In the genomic region with DNA sequence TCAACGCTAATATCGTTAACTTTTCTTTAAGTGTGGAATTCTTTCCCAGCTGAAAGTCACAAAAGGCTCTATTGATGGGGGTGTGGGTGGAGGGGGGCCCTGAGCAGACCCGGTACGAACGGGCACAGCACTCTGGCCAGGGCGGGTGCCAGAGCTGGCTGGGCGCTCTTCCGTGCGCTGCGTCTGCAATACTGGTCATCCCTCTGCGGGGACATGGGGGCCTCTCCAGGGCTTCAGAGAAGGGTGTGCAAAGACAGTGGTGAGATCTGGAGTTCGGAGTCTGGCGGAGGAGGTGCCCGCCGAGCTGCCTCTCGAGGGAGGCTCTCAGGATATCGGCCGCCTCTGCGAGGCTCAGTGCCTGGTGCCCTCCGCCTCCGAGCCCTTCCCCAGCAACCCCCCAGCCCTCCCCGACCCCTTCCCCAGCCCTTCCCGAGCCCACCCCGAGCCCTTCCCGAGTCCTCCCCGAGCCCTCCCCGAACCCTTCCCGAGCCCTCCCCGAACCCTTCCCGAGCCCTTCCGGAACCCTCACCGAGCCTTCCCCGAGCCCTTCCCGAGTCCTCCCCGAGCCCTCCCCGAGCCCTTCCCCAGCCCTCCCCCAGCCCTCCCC, we compare ENCODE assay signal across 16 cellular contexts. TPM values are rescaled to one million over a fixed set of nuclear protein-coding genes. Genes with fewer than 3 reads are reported as not detected.
DNase-seq lines count a peak whose midpoint lies in the region; ATAC-seq, FAIRE-seq and TF ChIP-seq lines count a peak whose summit lies in the region.
"Had no signal": no experiment of that assay in that cellular context is flagged by ENCODE, and none has a peak within 500 bp of the region (broad histone marks: within the 10 kb centered on the region; RNA-seq: fewer than 3 reads in every experiment).

No MANE protein-coding gene starts in this region.

- TF ChIP-seq CTCF in PC-9 (conservative IDR thresholded peaks at IDR 0.05) = no peak
- TF ChIP-seq CTCF in kidney (IDR thresholded peaks at IDR 0.05; ENCODE audit: borderline replicate concordance, extremely low read depth, insufficient read depth) = no peak

- H3K4me1 ChIP-seq in PC-9 (replicated peaks; ENCODE audit: insufficient read depth) (peaks cover 34% of the 10 kb centered on the region), kidney (ENCODE audit: control insufficient read depth in 1 of 2, insufficient read depth in 1 of 2, low read depth in 1 of 2, low read length in 2 of 2) (peaks cover 0 to 8% of the 10 kb centered on the region in 2 donors), skeletal muscle satellite cell (ENCODE audit: control insufficient read depth, insufficient read depth, low read length) (peaks cover 59% of the 10 kb centered on the region)

- no peaks in the 10 kb centered on the region for H3K9me2 ChIP-seq in PC-9 (ENCODE audit: insufficient read depth)

- H3K27me3 Mint-ChIP-seq in activated naive CD8-positive, alpha-beta T cell treated with anti-CD3 and anti-CD28 coated beads, Interleukin-2, amount 10 ng/mL, durations not matched to agents 7 days and 5 days = peaks cover 14% of the 10 kb centered on the region
- H3K27me3 Mint-ChIP-seq in activated naive CD8-positive, alpha-beta T cell treated with anti-CD3 and anti-CD28 coated beads for 36 hours = peaks cover 39% of the 10 kb centered on the region

- no peaks in the 10 kb centered on the region for H3K9me3 ChIP-seq in PC-9 (ENCODE audit: insufficient read depth, low read depth)
- no peaks in the 10 kb centered on the region for H3K9me3 ChIP-seq in kidney (ENCODE audit: control insufficient read depth in 1 of 2, low read length in 2 of 2)
- no peaks in the 10 kb centered on the region for H3K9me3 ChIP-seq in skeletal muscle satellite cell (replicated peaks; ENCODE audit: low read length)

- H3K4me2 ChIP-seq in PC-9 (peak overlapping the region; percentile 64), skeletal muscle satellite cell (ENCODE audit: low read length) (peak overlapping the region; percentile 43)

- H3K27ac Mint-ChIP-seq in activated naive CD8-positive, alpha-beta T cell treated with anti-CD3 and anti-CD28 coated beads, Interleukin-2, amount 10 ng/mL, durations not matched to agents 7 days and 5 days = no peak overlapping the region
- no peak overlapping the region for H3K27ac Mint-ChIP-seq in activated naive CD8-positive, alpha-beta T cell treated with anti-CD3 and anti-CD28 coated beads for 36 hours
- H3K27ac Mint-ChIP-seq: activated naive CD4-positive, alpha-beta T cell treated with anti-CD3 and anti-CD28 coated beads, Interleukin-2, amount 10 ng/mL, durations not matched to agents 7 days and 5 days; CD8-positive, alpha-beta memory T cell; stimulated activated naive CD8-positive, alpha-beta T cell treated with anti-CD3 and anti-CD28 coated beads, Interleukin-15, Interleukin-2, amounts not matched to agents 100 ng/mL and 50 ng/mL, for 24 hours had no signal

- H3K4me1 Mint-ChIP-seq in activated naive CD8-positive, alpha-beta T cell treated with anti-CD3 and anti-CD28 coated beads, Interleukin-2, amount 10 ng/mL, durations not matched to agents 7 days and 5 days = peaks cover 2% of the 10 kb centered on the region
- peaks cover 2% of the 10 kb centered on the region for H3K4me1 Mint-ChIP-seq in activated naive CD8-positive, alpha-beta T cell treated with anti-CD3 and anti-CD28 coated beads for 36 hours
- H3K4me1 Mint-ChIP-seq: activated naive CD4-positive, alpha-beta T cell treated with anti-CD3 and anti-CD28 coated beads, Interleukin-2, amount 10 ng/mL, durations not matched to agents 7 days and 5 days had no signal

- CTCF ChIA-PET in PC-9 (lab: Charles Lee) = no interaction called here

- no peak overlapping the region for H3K27ac ChIP-seq in PC-9
- no peak overlapping the region for H3K27ac ChIP-seq in kidney (ENCODE audit: low read depth in 2 of 2, low read length in 2 of 2)

- no peak overlapping the region for H3K4me3 Mint-ChIP-seq in activated naive CD8-positive, alpha-beta T cell treated with anti-CD3 and anti-CD28 coated beads, Interleukin-2, amount 10 ng/mL, durations not matched to agents 7 days and 5 days
- no peak overlapping the region for H3K4me3 Mint-ChIP-seq in activated naive CD8-positive, alpha-beta T cell treated with anti-CD3 and anti-CD28 coated beads for 36 hours
- H3K4me3 Mint-ChIP-seq: activated naive CD4-positive, alpha-beta T cell treated with anti-CD3 and anti-CD28 coated beads, Interleukin-2, amount 10 ng/mL, durations not matched to agents 7 days and 5 days; CD8-positive, alpha-beta memory T cell; stimulated activated naive CD8-positive, alpha-beta T cell treated with anti-CD3 and anti-CD28 coated beads, Interleukin-15, Interleukin-2, amounts not matched to agents 100 ng/mL and 50 ng/mL, for 24 hours had no signal

- H3K36me3 ChIP-seq in PC-9 (ENCODE audit: low read depth) = no peaks in the 10 kb centered on the region
- no peaks in the 10 kb centered on the region for H3K36me3 ChIP-seq in kidney (ENCODE audit: control insufficient read depth in 1 of 2, insufficient read depth in 2 of 2, low read length in 2 of 2)
- H3K36me3 ChIP-seq in skeletal muscle satellite cell (ENCODE audit: insufficient read depth, low read length) = no peaks in the 10 kb centered on the region

- POLR2A ChIA-PET in activated naive CD8-positive, alpha-beta T cell treated with anti-CD3 and anti-CD28 coated beads, Interleukin-2, amount 10 ng/mL, durations not matched to agents 7 days and 5 days (lab: Charles Lee) = no interaction called here
- POLR2A ChIA-PET in PC-9 (lab: Charles Lee; ENCODE audit: unreplicated experiment) = no interaction called here

- no peaks in the 10 kb centered on the region for H4K20me1 ChIP-seq in PC-9 (ENCODE audit: insufficient read depth)

- no peak for FAIRE-seq in kidney (lab: Jason Lieb, UNC)
- FAIRE-seq: K562 had no signal

- DNase-seq in activated naive CD8-positive, alpha-beta T cell treated with anti-CD3 and anti-CD28 coated beads, Interleukin-2, amount 10 ng/mL, durations not matched to agents 7 days and 5 days = peak; percentile 28
- no peak for DNase-seq in activated naive CD8-positive, alpha-beta T cell treated with anti-CD3 and anti-CD28 coated beads for 36 hours
- DNase-seq in PC-9 = no peak
- DNase-seq in kidney = peak; percentile 74
- DNase-seq in GOT3 (lab: John Stamatoyannopoulos, UW) = no peak
- DNase-seq in HK-2 (ENCODE audit: unreplicated experiment) = no peak
- DNase-seq: activated naive CD4-positive, alpha-beta T cell treated with anti-CD3 and anti-CD28 coated beads, Interleukin-2, amount 10 ng/mL, durations not matched to agents 7 days and 5 days; effector CD8-positive, alpha-beta T cell; NCI-H2171 treated with DMSO at 0.1 percent for 48 hours; SHP77; stimulated activated CD4-positive, alpha-beta T cell treated with anti-CD3 and anti-CD28 coated beads, Interleukin-15, amount 100 ng/mL, for 24 hours had no signal

- H3K27me3 ChIP-seq in PC-9 (ENCODE audit: insufficient read depth, low read depth) = peaks cover 17% of the 10 kb centered on the region; the same call in 1 of the 2 replicates
- peaks cover 16% of the 10 kb centered on the region for H3K27me3 ChIP-seq in skeletal muscle satellite cell (ENCODE audit: control insufficient read depth, insufficient read depth, low read length)

- no TSS peak for BruUV-seq in PC-9 (replicated peaks; lab: Mats Ljungman, UMichigan)

- H3K4me3 ChIP-seq in PC-9 (no peak overlapping the region), kidney (ENCODE audit: low read length in 2 of 2) (no peak overlapping the region), skeletal muscle satellite cell (ENCODE audit: low read length) (peak overlapping the region; percentile 45)
- H3K4me3 ChIP-seq: K562 had no signal

- ATAC-seq in activated naive CD8-positive, alpha-beta T cell treated with anti-CD3 and anti-CD28 coated beads, Interleukin-2, amount 10 ng/mL, durations not matched to agents 7 days and 5 days (ENCODE audit: low read depth) = no peak
- no peak for ATAC-seq in GM21576 (IDR thresholded peaks at IDR 0.05; ENCODE audit: unreplicated experiment)
- ATAC-seq: K562 had no signal

- no peaks in the 10 kb centered on the region for H3K9me3 Mint-ChIP-seq in activated naive CD8-positive, alpha-beta T cell treated with anti-CD3 and anti-CD28 coated beads, Interleukin-2, amount 10 ng/mL, durations not matched to agents 7 days and 5 days
- H3K9me3 Mint-ChIP-seq in activated naive CD8-positive, alpha-beta T cell treated with anti-CD3 and anti-CD28 coated beads for 36 hours = no peaks in the 10 kb centered on the region
- H3K9me3 Mint-ChIP-seq: CD8-positive, alpha-beta memory T cell; stimulated activated naive CD8-positive, alpha-beta T cell treated with anti-CD3 and anti-CD28 coated beads, Interleukin-15, Interleukin-2, amounts not matched to agents 100 ng/mL and 50 ng/mL, for 24 hours had no signal

- H3K79me2 ChIP-seq in PC-9 (ENCODE audit: low read depth) = no peaks in the 10 kb centered on the region

- no peak overlapping the region for H3K9ac ChIP-seq in kidney (ENCODE audit: low read length in 2 of 2)
- no peak overlapping the region for H3K9ac ChIP-seq in skeletal muscle satellite cell (ENCODE audit: low read depth, low read length)

- intact Hi-C loops in PC-9 (cut with micrococcal nuclease; ENCODE audit: unreplicated experiment) (loop anchor here (10.0 kb wide), 1 partner anchor 289 kb away; no protein-coding TSS in a partner anchor), kidney (cut with DNase I) (no loop called here)

- peaks cover 18% of the 10 kb centered on the region; the same call in 1 of the 2 replicates for H3F3A ChIP-seq in PC-9 (ENCODE audit: insufficient read depth, low read depth)

- H3K36me3 Mint-ChIP-seq in activated naive CD8-positive, alpha-beta T cell treated with anti-CD3 and anti-CD28 coated beads, Interleukin-2, amount 10 ng/mL, durations not matched to agents 7 days and 5 days = peaks cover 2% of the 10 kb centered on the region
- H3K36me3 Mint-ChIP-seq in activated naive CD8-positive, alpha-beta T cell treated with anti-CD3 and anti-CD28 coated beads for 36 hours = no peaks in the 10 kb centered on the region
- H3K36me3 Mint-ChIP-seq: activated naive CD4-positive, alpha-beta T cell treated with anti-CD3 and anti-CD28 coated beads, Interleukin-2, amount 10 ng/mL, durations not matched to agents 7 days and 5 days; CD8-positive, alpha-beta memory T cell had no signal

- H2AFZ ChIP-seq in PC-9 = no peak overlapping the region

RNA-seq across cellular contexts. Expression of gene FGFRL1, which starts 34.3 kb away (rescaled TPM):
- 10 to 100 TPM; 15.5 to 19.1 TPM for total RNA-seq in activated naive CD8-positive, alpha-beta T cell treated with anti-CD3 and anti-CD28 coated beads, Interleukin-2, amount 10 ng/mL, durations not matched to agents 7 days and 5 days
- total RNA-seq in activated naive CD8-positive, alpha-beta T cell treated with anti-CD3 and anti-CD28 coated beads for 36 hours = 10 to 100 TPM; 17.0 to 17.2 TPM
- total RNA-seq in PC-9 (2021) (59.5 and 61.6 TPM in 2 replicates), kidney (25.5 TPM)
- polyA plus RNA-seq in kidney (ENCODE audit: insufficient read depth, low read depth, low replicate concordance) = 22.0 TPM
- 14.2 and 19.9 TPM in 2 replicates for total RNA-seq in skeletal muscle satellite cell (2012; rRNA removed)

RNA-seq across cellular contexts. Expression of gene SLC26A1, which starts 52.5 kb away (rescaled TPM):
- total RNA-seq in activated naive CD8-positive, alpha-beta T cell treated with anti-CD3 and anti-CD28 coated beads, Interleukin-2, amount 10 ng/mL, durations not matched to agents 7 days and 5 days = under 1 TPM; 0.25 to 0.65 TPM
- total RNA-seq in activated naive CD8-positive, alpha-beta T cell treated with anti-CD3 and anti-CD28 coated beads for 36 hours = under 1 TPM; 0.20 to 0.21 TPM
- 0.53 and 1.3 TPM in 2 replicates for total RNA-seq in PC-9 (2021)
- total RNA-seq in kidney = 2.9 TPM
- 10.2 TPM for polyA plus RNA-seq in kidney (ENCODE audit: insufficient read depth, low read depth, low replicate concordance)
- total RNA-seq in skeletal muscle satellite cell (2012; rRNA removed) = under 0.01 and 0.22 TPM in 2 replicates
- total RNA-seq: CD8-positive, alpha-beta memory T cell had no signal

RNA-seq across cellular contexts. Expression of gene IDUA, which starts 58.9 kb away (rescaled TPM):
- 10 to 100 TPM; 37.5 to 38.7 TPM for total RNA-seq in activated naive CD8-positive, alpha-beta T cell treated with anti-CD3 and anti-CD28 coated beads, Interleukin-2, amount 10 ng/mL, durations not matched to agents 7 days and 5 days
- total RNA-seq in activated naive CD8-positive, alpha-beta T cell treated with anti-CD3 and anti-CD28 coated beads for 36 hours = 1 to 10 TPM; 6.6 to 7.1 TPM
- 46.6 and 74.7 TPM in 2 replicates for total RNA-seq in PC-9 (2021)
- 58.5 TPM for total RNA-seq in kidney
- 11.9 TPM for polyA plus RNA-seq in kidney (ENCODE audit: insufficient read depth, low read depth, low replicate concordance)
- total RNA-seq in skeletal muscle satellite cell (2012; rRNA removed) = 11.7 and 15.5 TPM in 2 replicates

Comparison
In these comparisons a context has a peak if more than half of its experiments do, and no peak if none do; other contexts are left out.
1. DNase-seq: peak in activated naive CD8-positive, alpha-beta T cell treated with anti-CD3 and anti-CD28 coated beads, Interleukin-2, amount 10 ng/mL, durations not matched to agents 7 days and 5 days (single experiment) and kidney (single experiment); none in activated naive CD8-positive, alpha-beta T cell treated with anti-CD3 and anti-CD28 coated beads for 36 hours (single experiment), PC-9 (0 of 2), GOT3 (single experiment) and HK-2 (single experiment).